17 cellular contexts compared by ENCODE assay signal in genomic region chr22:50702261-50702671, GRCh38. TPM values are rescaled to one million over a fixed set of nuclear protein-coding genes. Genes with fewer than 3 reads are reported as not detected.
DNase-seq lines count a peak whose midpoint lies in the region; ATAC-seq and TF ChIP-seq lines count a peak whose summit lies in the region.
"Had no signal": no experiment of that assay in that cellular context is flagged by ENCODE, and none has a peak within 500 bp of the region (broad histone marks: within the 10 kb centered on the region; RNA-seq: fewer than 3 reads in every experiment).

No MANE protein-coding gene starts in this region.

- H3K36me3 ChIP-seq in RWPE2 (ENCODE audit: low read depth): no peaks in the 10 kb centered on the region; the same call in 1 of the 2 replicates
- no peaks in the 10 kb centered on the region for H3K36me3 ChIP-seq in A673 (ENCODE audit: insufficient read depth, low read length, poor library complexity, severe bottlenecking)
- H3K36me3 ChIP-seq: SJSA1 had no signal

- no peak overlapping the region for H3K27ac ChIP-seq in RWPE2 (ENCODE audit: poor library complexity, severe bottlenecking)
- peak overlapping the region in 34 of 59 donors; percentile 5 to 92 (median 56) for H3K27ac ChIP-seq in dorsolateral prefrontal cortex
- H3K27ac ChIP-seq in A673 (ENCODE audit: low read depth, low read length, poor library complexity, severe bottlenecking): no peak overlapping the region
- H3K27ac ChIP-seq: psoas muscle, SJSA1, stomach had no signal

- H3K4me1 ChIP-seq in RWPE2 (ENCODE audit: insufficient read depth, poor library complexity, severe bottlenecking) (no peaks in the 10 kb centered on the region), A673 (ENCODE audit: insufficient read depth, low read length, poor library complexity, severe bottlenecking) (peaks cover 4% of the 10 kb centered on the region)
- H3K4me1 ChIP-seq: psoas muscle, SJSA1 had no signal

- H3K4me3 Mint-ChIP-seq in type B pancreatic cell: peak overlapping the region; percentile 12
- H3K4me3 Mint-ChIP-seq: activated naive CD8-positive, alpha-beta T cell; GM23338 had no signal

- POLR2A ChIA-PET in A673 (lab: Charles Lee; ENCODE audit: low non-redundant PET): no interaction called here

- no peaks in the 10 kb centered on the region for H3K9me3 ChIP-seq in RWPE2 (ENCODE audit: severe bottlenecking)
- no peaks in the 10 kb centered on the region for H3K9me3 ChIP-seq in A673 (ENCODE audit: low read depth, low read length, poor library complexity, severe bottlenecking)
- H3K9me3 ChIP-seq: psoas muscle, SJSA1, stomach had no signal

- DNase-seq in cardiac septum (ENCODE audit: low spot score) (peak; percentile 74), left cardiac atrium (no peak), RWPE2 (ENCODE audit: low spot score) (peak; percentile 17), dorsolateral prefrontal cortex (peak in 5 of 10 donors; percentile 17 to 33 (median 25)), type B pancreatic cell (ENCODE audit: extremely low spot score, unreplicated experiment) (no peak), A673 (ENCODE audit: low spot score) (no peak), inferior parietal cortex (ENCODE audit: extremely low spot score) (no peak)
- DNase-seq: foreskin fibroblast, NCI-H1436 treated with DMSO at 0.1 percent for 48 hours, NCI-H446, stomach had no signal

- CTCF ChIA-PET in A673 (lab: Charles Lee): no interaction called here

- no peak overlapping the region for H3K4me3 ChIP-seq in RWPE2 (ENCODE audit: severe bottlenecking)
- no peak overlapping the region for H3K4me3 ChIP-seq in dorsolateral prefrontal cortex
- no peak overlapping the region for H3K4me3 ChIP-seq in A673 (ENCODE audit: low read depth, low read length, poor library complexity, severe bottlenecking)
- H3K4me3 ChIP-seq: GM23338, psoas muscle, SJSA1, stomach had no signal

- no TSS peak for BruUV-seq in A673 (replicated peaks; lab: Mats Ljungman, UMichigan)

- H3K27me3 ChIP-seq in RWPE2 (ENCODE audit: insufficient read depth, poor library complexity, severe bottlenecking): no peaks in the 10 kb centered on the region
- no peaks in the 10 kb centered on the region for H3K27me3 ChIP-seq in dorsolateral prefrontal cortex
- H3K27me3 ChIP-seq in A673 (replicated peaks; ENCODE audit: insufficient read depth, low read depth, low read length, poor library complexity): no peaks in the 10 kb centered on the region

- intact Hi-C loops in cardiac septum (cut with DNase I): loop anchor here (5.0 kb wide), 1 partner anchor 75 kb away; the partner anchor contains the start of gene ARSA
- intact Hi-C loops in left cardiac atrium (cut with DNase I): no loop called here
- intact Hi-C loops in dorsolateral prefrontal cortex (cut with DNase I): no loop called here
- intact Hi-C loops in A673 (cut with micrococcal nuclease; ENCODE audit: unreplicated experiment): no loop called here

- H3K4me1 Mint-ChIP-seq in type B pancreatic cell (ENCODE audit: unreplicated experiment): peaks cover 15% of the 10 kb centered on the region

- TF ChIP-seq CTCF in RWPE2 (IDR thresholded peaks at IDR 0.05; ENCODE audit: poor library complexity, severe bottlenecking) (no peak), dorsolateral prefrontal cortex (IDR thresholded peaks at IDR 0.05 in 54 of 56, conservative IDR thresholded peaks at IDR 0.05 in 2 of 56; ENCODE audit: low read depth in 1 of 56, partially characterized antibody in 56 of 56) (no peak), type B pancreatic cell (conservative IDR thresholded peaks at IDR 0.05) (no peak), A673 (conservative IDR thresholded peaks at IDR 0.05; ENCODE audit: low read depth, low read length) (no peak)

- H3K36me3 Mint-ChIP-seq in type B pancreatic cell: peaks cover 7% of the 10 kb centered on the region
- H3K36me3 Mint-ChIP-seq: activated naive CD8-positive, alpha-beta T cell had no signal

- ATAC-seq in left cardiac atrium (no peak), RWPE2 (ENCODE audit: low read depth) (no peak), HG03045 (IDR thresholded peaks at IDR 0.05; ENCODE audit: unreplicated experiment) (no peak)
- ATAC-seq: GM23338, left lobe of liver, psoas muscle had no signal

- H3K27me3 Mint-ChIP-seq in type B pancreatic cell: peaks cover 3% of the 10 kb centered on the region
- H3K27me3 Mint-ChIP-seq: activated naive CD8-positive, alpha-beta T cell had no signal

- H3K27ac Mint-ChIP-seq in type B pancreatic cell: no peak overlapping the region
- H3K27ac Mint-ChIP-seq: activated naive CD8-positive, alpha-beta T cell; GM23338 had no signal

- no peaks in the 10 kb centered on the region for H3K9me3 Mint-ChIP-seq in type B pancreatic cell
- H3K9me3 Mint-ChIP-seq: GM23338 had no signal

RNA-seq across cellular contexts. Expression of gene SHANK3, which starts 29.6 kb away (rescaled TPM):
- total RNA-seq in cardiac septum: 25.9 TPM
- total RNA-seq in left cardiac atrium: 10 to 100 TPM; 19.5 to 34.1 TPM
- 100 to 1,000 TPM in 90 of 120 experiments, 10 to 100 TPM in 30; 42.8 to 197 (median 115) TPM for total RNA-seq in dorsolateral prefrontal cortex
- total RNA-seq in type B pancreatic cell (ENCODE audit: low replicate concordance): 6.8 and 13.1 TPM in 2 replicates
- 4.4 and 6.4 TPM in 2 replicates for total RNA-seq in A673 (2021)

RNA-seq across cellular contexts. Expression of gene ACR, which starts 35.7 kb away (rescaled TPM):
- total RNA-seq in cardiac septum (0.40 TPM), left cardiac atrium (1 to 10 TPM in 1 of 2 donors, not detected in 1; 1.5 TPM), dorsolateral prefrontal cortex (1 to 10 TPM in 55 of 120 experiments, under 1 TPM in 41, not detected in 24; 0.33 to 2.9 (median 1.1) TPM), type B pancreatic cell (ENCODE audit: low replicate concordance) (0.19 and 0.22 TPM in 2 replicates), A673 (2021) (not detected in 2 replicates)
- total RNA-seq: GM23338, SJSA1 had no signal

Comparison
In these comparisons a context has a peak if more than half of its experiments do, and no peak if none do; other contexts are left out.
1. DNase-seq: peak in cardiac septum (single experiment) and RWPE2 (single experiment); none in left cardiac atrium (single experiment), type B pancreatic cell (single experiment), A673 (single experiment) and inferior parietal cortex (single experiment).
2. H3K27ac ChIP-seq: peak in dorsolateral prefrontal cortex (34 of 59); none in RWPE2 (single experiment) and A673 (single experiment).